Comparison of ENCODE assay signal across 12 cellular contexts in the genomic region with DNA sequence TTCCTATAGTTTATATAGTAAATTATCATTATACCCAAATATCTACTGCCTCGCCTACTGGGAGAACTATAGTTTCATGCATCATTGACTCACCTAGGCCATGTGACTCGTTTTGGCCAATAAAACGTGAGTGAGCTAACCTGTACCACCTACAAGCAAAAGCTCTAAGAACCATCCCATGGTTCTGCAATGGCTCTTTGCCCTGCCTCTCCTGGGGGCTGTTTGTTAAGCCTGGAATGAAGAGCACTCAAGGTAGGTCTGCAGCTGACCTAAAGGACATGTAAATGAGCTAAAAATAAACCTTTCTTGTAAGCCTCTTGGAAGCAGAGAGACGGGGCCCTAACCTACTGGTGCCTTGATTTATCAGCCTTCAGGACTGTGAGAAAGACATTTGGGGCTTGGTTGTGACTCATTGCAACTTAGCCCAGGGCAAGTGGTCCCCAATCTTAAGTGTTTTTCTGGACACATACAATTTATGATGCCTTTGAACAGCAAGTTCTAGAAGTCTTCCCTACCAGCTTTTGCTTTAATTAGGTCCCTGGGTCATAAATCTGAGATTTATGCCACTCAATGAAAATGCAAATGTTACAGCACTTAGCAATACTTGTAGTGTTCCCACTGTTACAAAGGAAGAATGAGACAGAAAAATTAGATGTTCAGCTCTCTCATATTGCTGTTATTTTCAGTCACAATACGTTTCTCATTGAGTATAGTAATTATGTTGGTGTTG.
"Had no signal": no experiment of that assay in that cellular context is flagged by ENCODE, and none has a peak within 500 bp of the region (broad histone marks: within the 10 kb centered on the region; RNA-seq: fewer than 3 reads in every experiment).

No MANE protein-coding gene starts in this region.

- H3K9me3 ChIP-seq: ascending aorta, esophagus muscularis mucosa had no signal

- ATAC-seq: activated naive CD8-positive, alpha-beta T cell treated with anti-CD3 and anti-CD28 coated beads, Interleukin-2, amount 50 U/mL, for 24 hours; left colon had no signal

- H3K4me3 Mint-ChIP-seq: activated naive CD8-positive, alpha-beta T cell treated with anti-CD3 and anti-CD28 coated beads, Interleukin-2, amount 50 U/mL, for 24 hours; activated T-helper 1 cell treated with anti-CD3 and anti-CD28 coated beads, Interleukin-12 subunit alpha, Interleukin-12 subunit beta, Interleukin-2, Interleukin-4 antibody, amounts not matched to agents 30 ng/mL and 10 ng/mL and 1 ng/mL, durations not matched to agents 14 hours and 24 hours and 36 hours; nephron progenitor cell had no signal

- H3K36me3 ChIP-seq: ascending aorta, esophagus muscularis mucosa had no signal

- H3K27me3 ChIP-seq: ascending aorta, esophagus muscularis mucosa had no signal

- H3K4me1 Mint-ChIP-seq: activated naive CD8-positive, alpha-beta T cell treated with anti-CD3 and anti-CD28 coated beads, Interleukin-2, amount 50 U/mL, for 24 hours had no signal

- H3K4me3 ChIP-seq: ascending aorta, esophagus muscularis mucosa had no signal

- DNase-seq: activated CD4-positive, alpha-beta T cell treated with anti-CD3 and anti-CD28 coated beads for 1 hour; activated naive CD4-positive, alpha-beta T cell treated with Interleukin-2 at 50 U/mL for 16 hours; activated naive CD8-positive, alpha-beta T cell treated with anti-CD3 and anti-CD28 coated beads, Interleukin-2, amount 50 U/mL, for 24 hours; glutamatergic neuron; left colon; mesendoderm; nephron progenitor cell; stimulated activated CD4-positive, alpha-beta T cell treated with anti-CD3 and anti-CD28 coated beads, Interleukin-12 subunit alpha, Interleukin-12 subunit beta, amount 100 ng/mL, for 4 hours; stimulated activated naive CD4-positive, alpha-beta T cell treated with Interleukin-2 at 50 U/mL for 16 hours had no signal

- H3K27ac Mint-ChIP-seq: activated naive CD8-positive, alpha-beta T cell treated with anti-CD3 and anti-CD28 coated beads, Interleukin-2, amount 50 U/mL, for 24 hours; activated T-helper 1 cell treated with anti-CD3 and anti-CD28 coated beads, Interleukin-12 subunit alpha, Interleukin-12 subunit beta, Interleukin-2, Interleukin-4 antibody, amounts not matched to agents 30 ng/mL and 10 ng/mL and 1 ng/mL, durations not matched to agents 14 hours and 24 hours and 36 hours; nephron progenitor cell had no signal

- H3K27ac ChIP-seq: ascending aorta, esophagus muscularis mucosa had no signal

- H3K9me3 Mint-ChIP-seq: activated naive CD8-positive, alpha-beta T cell treated with anti-CD3 and anti-CD28 coated beads, Interleukin-2, amount 50 U/mL, for 24 hours; activated T-helper 1 cell treated with anti-CD3 and anti-CD28 coated beads, Interleukin-12 subunit alpha, Interleukin-12 subunit beta, Interleukin-2, Interleukin-4 antibody, amounts not matched to agents 30 ng/mL and 10 ng/mL and 1 ng/mL, durations not matched to agents 14 hours and 24 hours and 36 hours; nephron progenitor cell had no signal
